13 cellular contexts compared by ENCODE assay signal in the genomic region with DNA sequence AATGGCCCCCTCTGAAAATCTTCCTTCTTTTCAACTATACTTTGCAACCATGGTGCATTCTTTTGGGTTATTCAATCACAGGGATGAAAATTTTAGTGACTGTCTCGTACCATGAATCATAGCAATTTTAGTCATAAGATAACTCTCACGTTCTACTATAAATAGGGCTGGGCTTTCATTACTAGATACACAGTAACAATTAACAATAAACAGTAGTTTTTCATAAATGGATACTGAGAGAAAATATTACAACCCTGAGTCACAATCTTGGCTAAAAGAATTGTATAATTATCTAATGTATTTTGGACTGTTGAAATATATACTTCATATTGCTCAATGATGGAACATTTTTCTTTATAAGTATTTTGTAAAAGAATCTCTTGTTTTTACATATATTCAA.
DNase-seq lines count a peak whose midpoint lies in the region; ATAC-seq and TF ChIP-seq lines count a peak whose summit lies in the region.
"Had no signal": no experiment of that assay in that cellular context is flagged by ENCODE, and none has a peak within 500 bp of the region (broad histone marks: within the 10 kb centered on the region; RNA-seq: fewer than 3 reads in every experiment).

No MANE protein-coding gene starts in this region.

- peaks cover 1% of the 10 kb centered on the region for H3K36me3 Mint-ChIP-seq in activated B cell treated with CpG ODN at 0.5 μM for 24 hours (ENCODE audit: low read depth)

- TF ChIP-seq POLR2A in esophagus muscularis mucosa (IDR thresholded peaks at IDR 0.05; ENCODE audit: low read depth), result no peak

- H3K27me3 ChIP-seq in esophagus muscularis mucosa, result no peaks in the 10 kb centered on the region
- H3K27me3 ChIP-seq: upper lobe of right lung had no signal

- H3K27ac Mint-ChIP-seq in activated B cell treated with CpG ODN at 0.5 μM for 24 hours, result peak overlapping the region; percentile 99

- no peaks in the 10 kb centered on the region for H3K9me3 ChIP-seq in esophagus muscularis mucosa
- H3K9me3 ChIP-seq: upper lobe of right lung had no signal

- H3K27ac ChIP-seq in esophagus muscularis mucosa (replicated peaks in 1 of 4), result peak overlapping the region in 2 of 4 donors; percentile 17 to 50
- H3K27ac ChIP-seq: C4-2B, upper lobe of right lung, WERI-Rb-1 had no signal

- 22% methylated on average over 2 of the region's 2 CpGs for WGBS in esophagus muscularis mucosa

- CTCF ChIA-PET in activated B cell treated with CpG ODN at 0.5 μM for 24 hours (lab: Charles Lee), result interaction anchor here (0.6 to 2.2 kb wide), 4 partner anchors 15 to 116 kb away, joined by 3 to 18 read pairs (median 4); a partner anchor contains a TSS

- no peaks in the 10 kb centered on the region for H3K27me3 Mint-ChIP-seq in activated B cell treated with CpG ODN at 0.5 μM for 24 hours

- H3K4me1 Mint-ChIP-seq in activated B cell treated with CpG ODN at 0.5 μM for 24 hours, result peaks cover 89% of the 10 kb centered on the region

- TF ChIP-seq EP300 in esophagus muscularis mucosa (IDR thresholded peaks at IDR 0.05), result no peak

- ATAC-seq in HG03175 (IDR thresholded peaks at IDR 0.05; ENCODE audit: unreplicated experiment) (peak; percentile 17), activated B cell treated with CpG ODN at 0.5 μM for 24 hours (ENCODE audit: low read depth) (no peak), GM18907 (IDR thresholded peaks at IDR 0.05; ENCODE audit: unreplicated experiment) (no peak)

- no peaks in the 10 kb centered on the region for H3K36me3 ChIP-seq in esophagus muscularis mucosa
- H3K36me3 ChIP-seq: upper lobe of right lung, WERI-Rb-1 had no signal

- H3K9me3 Mint-ChIP-seq in activated B cell treated with CpG ODN at 0.5 μM for 24 hours, result no peaks in the 10 kb centered on the region

- intact Hi-C loops in activated B cell treated with CpG ODN at 0.5 μM for 24 hours (cut with micrococcal nuclease), result loop anchor here (5.0 kb wide), 1 partner anchor 418 kb away; a partner anchor contains a TSS
- intact Hi-C loops in esophagus muscularis mucosa (cut with DNase I), result no loop called here

- peaks cover 2 to 9% (median 5%) of the 10 kb centered on the region in 4 donors for H3K4me1 ChIP-seq in esophagus muscularis mucosa

- TF ChIP-seq CTCF in activated B cell treated with CpG ODN at 0.5 μM for 24 hours (IDR thresholded peaks at IDR 0.05) (no peak), esophagus muscularis mucosa (IDR thresholded peaks at IDR 0.05) (no peak)

- DNase-seq in A172 (ENCODE audit: low spot score) (peak; percentile 55), activated B cell treated with CpG ODN at 0.5 μM for 24 hours (no peak), iris pigment epithelial cell (ENCODE audit: low read depth) (peak; percentile 78), NCI-H1436 treated with DMSO at 0.1 percent for 48 hours (lab: John Stamatoyannopoulos, UW) (no peak), esophagus muscularis mucosa (ENCODE audit: extremely low spot score) (no peak), NCI-H1048 (lab: John Stamatoyannopoulos, UW) (no peak)
- DNase-seq: activated effector memory CD4-positive, alpha-beta T cell treated with Interleukin-2 at 50 U/mL for 16 hours; NCI-H774; upper lobe of right lung; WERI-Rb-1 had no signal

- H3K4me3 Mint-ChIP-seq in activated B cell treated with CpG ODN at 0.5 μM for 24 hours, result peak overlapping the region; percentile 74

- POLR2A ChIA-PET in activated B cell treated with CpG ODN at 0.5 μM for 24 hours (lab: Charles Lee), result interaction anchor here (0.5 to 16.2 kb wide), 22 partner anchors 9 to 174 kb away, joined by 3 to 394 read pairs (median 6); a partner anchor contains a TSS

- H3K4me3 ChIP-seq in esophagus muscularis mucosa, result no peak overlapping the region
- H3K4me3 ChIP-seq: upper lobe of right lung had no signal

Comparison
In these comparisons a context has a peak if more than half of its experiments do, and no peak if none do; other contexts are left out.
1. DNase-seq: peak in A172 (single experiment) and iris pigment epithelial cell (single experiment); none in activated B cell treated with CpG ODN at 0.5 μM for 24 hours (single experiment), NCI-H1436 treated with DMSO at 0.1 percent for 48 hours (single experiment), esophagus muscularis mucosa (single experiment) and NCI-H1048 (single experiment).